1 cellular context compared by ENCODE assay signal in the genomic region with DNA sequence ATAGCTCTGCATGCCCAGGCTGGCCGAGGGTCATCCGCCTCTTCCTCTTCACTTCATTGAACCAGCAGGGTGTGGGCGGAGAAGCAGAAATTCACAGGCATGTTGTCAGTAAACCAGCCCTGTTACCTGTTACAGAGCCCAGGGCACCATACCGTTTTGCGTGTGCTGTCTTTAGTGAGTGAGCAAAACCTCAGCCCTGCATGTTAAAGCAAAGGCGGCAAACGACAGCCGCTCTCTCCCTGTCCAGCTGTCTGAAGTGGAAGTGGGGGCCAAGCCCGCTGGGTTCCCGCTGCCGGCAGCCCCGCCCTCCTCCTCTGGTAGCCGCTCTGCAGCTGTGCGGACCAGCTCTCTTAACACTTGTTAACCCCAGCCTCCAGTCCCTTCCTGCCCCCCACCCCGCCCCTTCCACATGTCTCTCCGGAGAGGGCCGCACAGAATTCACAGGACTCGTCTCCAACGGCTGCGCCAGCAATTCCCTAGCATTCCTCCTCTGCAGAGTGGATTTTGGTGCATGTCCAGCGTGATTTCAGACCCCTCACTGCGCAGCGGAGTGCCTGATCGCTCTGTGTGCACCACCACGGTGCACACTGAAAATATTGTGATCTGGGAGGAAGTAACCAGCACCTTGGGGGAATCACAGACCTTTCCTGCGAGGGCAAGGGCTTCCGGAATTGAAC.
TF ChIP-seq lines count a peak whose summit lies in the region.

No MANE protein-coding gene starts in this region.

TF ChIP-seq in H1, 55 proteins besides CTCF, POLR2A, EP300 and RAD21:
- TF ChIP-seq RFX5 (IDR thresholded peaks at IDR 0.05; ENCODE audit: borderline replicate concordance, low read depth, low read length) = no peak
- TF ChIP-seq CHD2 (IDR thresholded peaks at IDR 0.05; ENCODE audit: low read length) = no peak
- TF ChIP-seq YY1 (IDR thresholded peaks at IDR 0.05; ENCODE audit: low read depth, low read length) = no peak
- no peak for TF ChIP-seq POU5F1 (IDR thresholded peaks at IDR 0.05; ENCODE audit: low read depth, low read length)
- no peak for TF ChIP-seq MAFK (IDR thresholded peaks at IDR 0.05; ENCODE audit: low read depth, low read length)
- TF ChIP-seq SP4 (IDR thresholded peaks at IDR 0.05; ENCODE audit: low read length) = no peak
- no peak for TF ChIP-seq SRF (IDR thresholded peaks at IDR 0.05; ENCODE audit: low read depth, low read length)
- no peak for TF ChIP-seq GABPA (IDR thresholded peaks at IDR 0.05; ENCODE audit: borderline replicate concordance, insufficient read depth, low read length)
- no peak for TF ChIP-seq SIRT6 (IDR thresholded peaks at IDR 0.05; ENCODE audit: low read length)
- no peak for TF ChIP-seq TBP (IDR thresholded peaks at IDR 0.05; ENCODE audit: low read depth, low read length)
- TF ChIP-seq CHD1 (IDR thresholded peaks at IDR 0.05; ENCODE audit: low read depth, low read length) = no peak
- no peak for TF ChIP-seq KDM5A (IDR thresholded peaks at IDR 0.05; ENCODE audit: low read length)
- no peak for TF ChIP-seq TEAD4 (IDR thresholded peaks at IDR 0.05; ENCODE audit: low read depth, low read length)
- no peak for TF ChIP-seq POLR2AphosphoS5 (IDR thresholded peaks at IDR 0.05; ENCODE audit: low read depth, low read length)
- TF ChIP-seq HDAC2 (IDR thresholded peaks at IDR 0.05; ENCODE audit: borderline replicate concordance in 1 of 2, low read depth in 2 of 2, low read length in 2 of 2) = no peak
- TF ChIP-seq ZNF274 (IDR thresholded peaks at IDR 0.05; ENCODE audit: borderline replicate concordance, extremely low read depth, low read length) = no peak
- no peak for TF ChIP-seq BACH1 (IDR thresholded peaks at IDR 0.05; ENCODE audit: low read length)
